In genomic region chr14:64942531-64943111, GRCh38 we compare ENCODE assay signal across 11 cellular contexts. TPM values are rescaled to one million over a fixed set of nuclear protein-coding genes. Genes with fewer than 3 reads are reported as not detected.
DNase-seq lines count a peak whose midpoint lies in the region; ATAC-seq and TF ChIP-seq lines count a peak whose summit lies in the region.
"Had no signal": no experiment of that assay in that cellular context is flagged by ENCODE, and none has a peak within 500 bp of the region (broad histone marks: within the 10 kb centered on the region; RNA-seq: fewer than 3 reads in every experiment).

GPX2 (minus strand) TSS chr14:64942745; CDS start chr14:64942726, 19 bp downstream.

- intact Hi-C loops in left lung (cut with DNase I), result no loop called here

- no peak within 1 kb of the TSS for H3K4me3 ChIP-seq in BLaER1
- H3K4me3 ChIP-seq in RWPE2 (ENCODE audit: severe bottlenecking), result no peak within 1 kb of the TSS
- H3K4me3 ChIP-seq in left lung, result no peak within 1 kb of the TSS

- peak; percentile 88 for ATAC-seq in RWPE2 (ENCODE audit: low read depth)
- peak; percentile 73 for ATAC-seq in left lung
- ATAC-seq in HG02759 (IDR thresholded peaks at IDR 0.05; ENCODE audit: unreplicated experiment), result no peak
- ATAC-seq in GM18505 (IDR thresholded peaks at IDR 0.05; ENCODE audit: unreplicated experiment), result no peak
- ATAC-seq: Panc1 had no signal

- H3K9me3 ChIP-seq in BLaER1, result no peaks in the 10 kb centered on the region
- no peaks in the 10 kb centered on the region for H3K9me3 ChIP-seq in RWPE2 (ENCODE audit: severe bottlenecking)
- no peaks in the 10 kb centered on the region for H3K9me3 ChIP-seq in left lung

- DNase-seq in LoVo (ENCODE audit: low spot score), result peak; percentile 84
- DNase-seq in RWPE2 (ENCODE audit: low spot score), result no peak
- no peak for DNase-seq in left lung
- no peak for DNase-seq in NCI-H82 treated with DMSO at 0.1 percent for 48 hours (lab: John Stamatoyannopoulos, UW; ENCODE audit: unreplicated experiment)
- no peak for DNase-seq in G401 (ENCODE audit: low spot score)

- no peaks in the 10 kb centered on the region for H3K27me3 ChIP-seq in BLaER1
- no peaks in the 10 kb centered on the region for H3K27me3 ChIP-seq in RWPE2 (ENCODE audit: insufficient read depth, poor library complexity, severe bottlenecking)
- no peaks in the 10 kb centered on the region for H3K27me3 ChIP-seq in left lung

- H3K36me3 ChIP-seq in BLaER1, result peaks cover 98% of the 10 kb centered on the region
- H3K36me3 ChIP-seq in RWPE2 (ENCODE audit: low read depth), result peaks cover 3% of the 10 kb centered on the region; the same call in 1 of the 2 replicates
- peaks cover 0 to 48% of the 10 kb centered on the region in 2 donors for H3K36me3 ChIP-seq in left lung

- H4K20me1 ChIP-seq in BLaER1, result peaks cover 79% of the 10 kb centered on the region

- in situ Hi-C loops in G401 (cut with HindIII; ENCODE audit: low sequenced_read_pairs), result no loop called here

- H3K4me2 ChIP-seq in BLaER1, result peak within 1 kb of the TSS; percentile 31

- no peak for TF ChIP-seq POLR2A in GM18505 (IDR thresholded peaks at IDR 0.05; ENCODE audit: borderline replicate concordance, extremely low read depth, insufficient read depth, insufficient read length)

- H3K4me1 ChIP-seq in BLaER1, result peaks cover 31% of the 10 kb centered on the region
- H3K4me1 ChIP-seq in RWPE2 (ENCODE audit: insufficient read depth, poor library complexity, severe bottlenecking), result peaks cover 15% of the 10 kb centered on the region
- peaks cover 0 to 24% of the 10 kb centered on the region in 2 donors for H3K4me1 ChIP-seq in left lung

- H3K27ac ChIP-seq in BLaER1, result 0 out of 2 replicates have a peak within 1 kb of the TSS, but pooled peaks have one; percentile 31
- H3K27ac ChIP-seq in RWPE2 (ENCODE audit: poor library complexity, severe bottlenecking), result peak within 1 kb of the TSS; percentile 11
- no peak within 1 kb of the TSS for H3K27ac ChIP-seq in left lung

- H3K9ac ChIP-seq in BLaER1, result no peak within 1 kb of the TSS

- TF ChIP-seq CTCF in RWPE2 (IDR thresholded peaks at IDR 0.05; ENCODE audit: poor library complexity, severe bottlenecking) (no peak), left lung (IDR thresholded peaks at IDR 0.05) (no peak)

RNA-seq across cellular contexts. Expression of gene GPX2, which starts in this region (rescaled TPM):
- 1 to 10 TPM in 1 of 2 donors, under 1 TPM in 1; 0.82 to 2.8 TPM for total RNA-seq in left lung
- total RNA-seq in G401 (2014; rRNA removed; shearing (Covaris generic)), result not detected in 2 replicates
- total RNA-seq: Daoy, fibroblast of lung had no signal

Comparison
In these comparisons a context has a peak if more than half of its experiments do, and no peak if none do; other contexts are left out.
1. H3K27ac ChIP-seq: peak in BLaER1 (single experiment) and RWPE2 (single experiment); none in left lung (0 of 2).
2. ATAC-seq: peak in RWPE2 (single experiment) and left lung (single experiment); none in HG02759 (single experiment) and GM18505 (single experiment).